Comparison of ENCODE assay signal across 8 cellular contexts in the genomic region with DNA sequence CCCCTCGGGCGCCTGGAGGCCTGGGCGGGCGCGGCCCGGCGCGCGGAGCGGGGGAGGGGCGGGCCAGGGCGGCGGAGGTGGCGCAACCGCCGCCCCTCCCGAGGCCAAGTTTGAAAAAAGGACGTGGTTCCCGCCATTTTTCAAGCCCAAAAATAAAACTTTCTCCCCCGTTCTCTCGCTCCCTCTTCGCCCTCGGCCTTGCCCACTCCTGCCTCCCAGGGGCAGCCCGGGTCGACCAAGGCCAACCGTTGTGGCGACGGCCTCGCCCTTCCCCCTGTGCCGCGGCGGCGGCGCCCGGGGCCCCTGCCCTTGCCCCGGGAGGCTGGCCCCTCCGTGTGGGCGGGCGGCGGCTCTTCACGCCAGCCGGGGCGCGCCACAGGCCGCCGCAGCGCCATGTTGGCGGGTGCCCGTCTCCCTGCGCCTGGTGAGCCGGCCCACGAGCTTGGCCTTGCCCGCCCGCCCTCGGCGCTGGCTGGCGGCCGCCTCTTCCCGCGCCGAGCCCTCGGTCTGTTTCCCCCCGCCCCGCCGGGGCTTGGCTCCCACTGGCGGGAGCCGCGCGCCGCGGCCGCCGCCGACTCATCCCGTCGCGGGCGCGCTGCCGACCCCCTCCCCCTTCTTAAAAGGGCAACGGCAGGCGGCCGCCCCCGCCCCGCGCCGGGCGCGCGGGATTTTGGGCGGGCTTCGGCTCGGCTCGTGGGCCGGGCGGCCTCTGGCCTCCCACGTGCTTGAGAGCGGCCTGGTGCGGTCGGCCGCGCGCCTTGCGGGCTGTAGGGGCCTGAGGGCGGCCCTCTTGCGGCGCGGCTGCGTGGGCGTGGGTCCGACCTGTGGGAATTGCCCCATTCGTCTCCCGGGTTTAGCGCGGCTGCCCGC. TPM values are rescaled to one million over a fixed set of nuclear protein-coding genes. Genes with fewer than 3 reads are reported as not detected.
DNase-seq lines count a peak whose midpoint lies in the region; FAIRE-seq and TF ChIP-seq lines count a peak whose summit lies in the region.

No MANE protein-coding gene starts in this region.

- intact Hi-C loops in mammary epithelial cell (cut with micrococcal nuclease): loop anchor here (2.0 kb wide), 1 partner anchor 26 kb away; no protein-coding TSS in a partner anchor

- peak overlapping the region; percentile 94 for H3K9ac ChIP-seq in mammary epithelial cell (ENCODE audit: insufficient read depth, low read length)

- TF ChIP-seq CTCF in HFFc6 (IDR thresholded peaks at IDR 0.05) (no peak), WI38 (IDR thresholded peaks at IDR 0.05; ENCODE audit: low read depth, low read length) (no peak), mammary epithelial cell (conservative IDR thresholded peaks at IDR 0.05 in 1 of 2, IDR thresholded peaks at IDR 0.05 in 1 of 2; ENCODE audit: extremely low read depth in 1 of 2, insufficient read depth in 1 of 2, low read depth in 1 of 2, low read length in 2 of 2) (no peak), D721Med (IDR thresholded peaks at IDR 0.05; ENCODE audit: insufficient read depth, missing control alignments) (no peak)

- H3K79me2 ChIP-seq in mammary epithelial cell (ENCODE audit: insufficient read depth, low read length): peaks cover 70% of the 10 kb centered on the region

- H3K27ac ChIP-seq in mammary epithelial cell (ENCODE audit: insufficient read depth, low read depth, low read length) (peak overlapping the region; percentile 94), skin epidermis (peak overlapping the region; percentile 92 to 100 (median 98))

- H3K27me3 Mint-ChIP-seq in HFFc6 (ENCODE audit: insufficient read depth): peaks cover 1% of the 10 kb centered on the region

- H3K4me1 Mint-ChIP-seq in HFFc6 (ENCODE audit: low read depth): peaks cover 56% of the 10 kb centered on the region

- peak; percentile 52 for DNase-seq in HFFc6
- peak; percentile 64 for DNase-seq in NCI-H146 (lab: John Stamatoyannopoulos, UW)
- peak; percentile 73 for DNase-seq in mammary epithelial cell
- DNase-seq in iPS-NIHi7 (ENCODE audit: extremely low spot score): peak; percentile 63
- DNase-seq in D721Med (ENCODE audit: insufficient read length, low spot score): no peak

- peaks cover 6% of the 10 kb centered on the region for H4K20me1 ChIP-seq in mammary epithelial cell (ENCODE audit: insufficient read depth, low read length)

- H3K36me3 ChIP-seq in mammary epithelial cell (ENCODE audit: insufficient read depth, low read length): no peaks in the 10 kb centered on the region

- H3K36me3 Mint-ChIP-seq in HFFc6 (ENCODE audit: low read depth): peaks cover 5% of the 10 kb centered on the region; the same call in 1 of the 2 replicates

- dilution Hi-C loops in mammary epithelial cell (cut with HindIII; ENCODE audit: low sequenced_read_pairs): no loop called here

- no peaks in the 10 kb centered on the region for H3K27me3 ChIP-seq in mammary epithelial cell (ENCODE audit: insufficient read depth, low read length)

- H3K4me3 ChIP-seq in GM08714 (ENCODE audit: low read length): peak overlapping the region; percentile 85
- H3K4me3 ChIP-seq in WI38 (ENCODE audit: low read depth, low read length): peak overlapping the region; percentile 87
- H3K4me3 ChIP-seq in mammary epithelial cell (replicated peaks in 1 of 3; ENCODE audit: insufficient read depth in 1 of 3, low read depth in 2 of 3, low read length in 3 of 3): peak overlapping the region; percentile 76 to 90 (median 82)
- H3K4me3 ChIP-seq in skin epidermis: peak overlapping the region; percentile 59 to 93 (median 87)

- no peaks in the 10 kb centered on the region for H3K9me3 Mint-ChIP-seq in HFFc6

- no TSS peak for BruUV-seq in mammary epithelial cell (replicated peaks; lab: Mats Ljungman, UMichigan)

- WGBS in mammary epithelial cell (ENCODE audit: low coverage, missing lambda C conversion rate): 0% methylated on average over 1 of the region's 116 CpGs

- H2AFZ ChIP-seq in mammary epithelial cell (ENCODE audit: low read depth, low read length): peak overlapping the region; percentile 75

- H3K4me3 Mint-ChIP-seq in HFFc6: no peak overlapping the region

- no peaks in the 10 kb centered on the region for H3K9me3 ChIP-seq in mammary epithelial cell (replicated peaks; ENCODE audit: insufficient read depth, low read length)

- CTCF ChIA-PET in mammary epithelial cell (lab: Charles Lee; ENCODE audit: low non-redundant PET): no interaction called here

- in situ Hi-C loops in mammary epithelial cell (cut with MboI; ENCODE audit: low sequenced_read_pairs in 2 of 2): no loop called here

- peak overlapping the region; percentile 78 for H3K4me2 ChIP-seq in mammary epithelial cell (ENCODE audit: insufficient read depth, low read depth, low read length)

- H3K27ac Mint-ChIP-seq in HFFc6: peak overlapping the region; percentile 58

- peaks cover 43% of the 10 kb centered on the region for H3K4me1 ChIP-seq in mammary epithelial cell (ENCODE audit: insufficient read depth, low read length)

- FAIRE-seq in D721Med (lab: Jason Lieb, UNC): no peak

RNA-seq across cellular contexts. Expression of gene ANP32B, which starts 1.3 kb away (rescaled TPM):
- 100 to 1,000 TPM in 5 of 6 experiments, 10 to 100 TPM in 1; 99.6 to 165 (median 155) TPM for total RNA-seq in HFFc6 (2021; fragmentation: NEBNext Ultra II Directional; extraction: Animal tissue kit (Norgen Biotek cat#: 25700))
- 100 to 1,000 TPM in 1 of 2 donors, 1 to 10 TPM in 1; 8.2 to 164 TPM for total RNA-seq in mammary epithelial cell
- polyA plus RNA-seq in mammary epithelial cell: 36.6 TPM
- 63.0 TPM for polyA minus RNA-seq in mammary epithelial cell

RNA-seq across cellular contexts. Expression of gene HEMGN, which starts 46.5 kb away (rescaled TPM):
- not detected for total RNA-seq in HFFc6 (2021; fragmentation: NEBNext Ultra II Directional; extraction: Animal tissue kit (Norgen Biotek cat#: 25700))
- not detected for total RNA-seq in mammary epithelial cell
- polyA plus RNA-seq in mammary epithelial cell: not detected
- polyA minus RNA-seq in mammary epithelial cell: not detected
